33 cellular contexts compared by ENCODE assay signal in genomic region chr20:1473821-1474220, GRCh38. TPM values are rescaled to one million over a fixed set of nuclear protein-coding genes. Genes with fewer than 3 reads are reported as not detected.
"Had no signal": no experiment of that assay in that cellular context is flagged by ENCODE, and none has a peak within 500 bp of the region (broad histone marks: within the 10 kb centered on the region; RNA-seq: fewer than 3 reads in every experiment).

No MANE protein-coding gene starts in this region.

- DNase-seq: activated CD4-positive, alpha-beta T cell treated with anti-CD3 and anti-CD28 coated beads for 1 hour; activated CD4-positive, alpha-beta T cell treated with anti-CD3 and anti-CD28 coated beads for 48 hours; activated CD4-positive, alpha-beta T cell treated with anti-CD3 and anti-CD28 coated beads, Interleukin-2, amount 50 U/mL, for 48 hours; activated CD4-positive, CD25-positive, alpha-beta regulatory T cell; activated CD8-positive, alpha-beta memory T cell treated with anti-CD3 and anti-CD28 coated beads for 24 hours; activated CD8-positive, alpha-beta memory T cell treated with anti-CD3 and anti-CD28 coated beads, Interleukin-2, amount 10 ng/mL, durations not matched to agents 7 days and 5 days; activated CD8-positive, alpha-beta memory T cell treated with anti-CD3 and anti-CD28 coated beads, Interleukin-2, amount 50 U/mL, for 48 hours; activated gamma-delta T cell; activated naive CD4-positive, alpha-beta T cell treated with Interleukin-2 at 50 U/mL for 16 hours; activated naive CD8-positive, alpha-beta T cell treated with anti-CD3 and anti-CD28 coated beads, Interleukin-2, amount 10 ng/mL, durations not matched to agents 7 days and 5 days; activated T-cell treated with anti-CD3 and anti-CD28 coated beads, Interleukin-2, amount 50 U/mL, for 48 hours; body of pancreas; caudate nucleus; cerebellar nuclear complex; Karpas-422; MG63; NCI-H1048; NCI-H1105 treated with DMSO at 0.1 percent for 48 hours; NCI-H1694; NCI-H1930; NCI-H2081 treated with DMSO at 0.1 percent for 48 hours; NCI-H345; NCI-H524 treated with DMSO at 0.1 percent for 48 hours; Peyer's patch; Right ventricle myocardium superior; SW 1271; T-helper 1 cell; T-helper 2 cell; T-helper 9 cell; WERI-Rb-1 had no signal

- H3K4me3 Mint-ChIP-seq: activated CD8-positive, alpha-beta memory T cell treated with anti-CD3 and anti-CD28 coated beads, Interleukin-2, amount 10 ng/mL, durations not matched to agents 7 days and 5 days; activated naive CD4-positive, alpha-beta T cell treated with anti-CD3 and anti-CD28 coated beads, Interleukin-2, amount 50 U/mL, for 24 hours; activated naive CD8-positive, alpha-beta T cell treated with anti-CD3 and anti-CD28 coated beads, Interleukin-2, amount 10 ng/mL, durations not matched to agents 7 days and 5 days had no signal

- H3K27ac ChIP-seq: body of pancreas, WERI-Rb-1 had no signal

- H3K9me3 ChIP-seq: body of pancreas, MG63, Peyer's patch had no signal

- H3K27me3 ChIP-seq: body of pancreas, MG63, Peyer's patch had no signal

- FAIRE-seq: astrocyte had no signal

- H3K36me3 ChIP-seq: MG63, Peyer's patch, WERI-Rb-1 had no signal

- H3K9me3 Mint-ChIP-seq: activated naive CD4-positive, alpha-beta T cell treated with anti-CD3 and anti-CD28 coated beads, Interleukin-2, amount 50 U/mL, for 24 hours; activated naive CD8-positive, alpha-beta T cell treated with anti-CD3 and anti-CD28 coated beads, Interleukin-2, amount 10 ng/mL, durations not matched to agents 7 days and 5 days had no signal

- ATAC-seq: activated CD8-positive, alpha-beta memory T cell treated with anti-CD3 and anti-CD28 coated beads, Interleukin-2, amount 10 ng/mL, durations not matched to agents 7 days and 5 days; body of pancreas had no signal

- H3K4me3 ChIP-seq: body of pancreas, MG63, Peyer's patch had no signal

- H3K27ac Mint-ChIP-seq: activated CD8-positive, alpha-beta memory T cell treated with anti-CD3 and anti-CD28 coated beads, Interleukin-2, amount 10 ng/mL, durations not matched to agents 7 days and 5 days; activated naive CD4-positive, alpha-beta T cell treated with anti-CD3 and anti-CD28 coated beads, Interleukin-2, amount 50 U/mL, for 24 hours; activated naive CD8-positive, alpha-beta T cell treated with anti-CD3 and anti-CD28 coated beads, Interleukin-2, amount 10 ng/mL, durations not matched to agents 7 days and 5 days had no signal

- H3K4me1 Mint-ChIP-seq: activated CD8-positive, alpha-beta memory T cell treated with anti-CD3 and anti-CD28 coated beads, Interleukin-2, amount 10 ng/mL, durations not matched to agents 7 days and 5 days; activated naive CD4-positive, alpha-beta T cell treated with anti-CD3 and anti-CD28 coated beads, Interleukin-2, amount 50 U/mL, for 24 hours had no signal

- H3K36me3 Mint-ChIP-seq: activated CD8-positive, alpha-beta memory T cell treated with anti-CD3 and anti-CD28 coated beads, Interleukin-2, amount 10 ng/mL, durations not matched to agents 7 days and 5 days; activated naive CD4-positive, alpha-beta T cell treated with anti-CD3 and anti-CD28 coated beads, Interleukin-2, amount 50 U/mL, for 24 hours; activated naive CD8-positive, alpha-beta T cell treated with anti-CD3 and anti-CD28 coated beads, Interleukin-2, amount 10 ng/mL, durations not matched to agents 7 days and 5 days had no signal

RNA-seq across cellular contexts. Expression of gene SIRPB2, which starts 17.4 kb away (rescaled TPM):
- total RNA-seq: activated CD8-positive, alpha-beta memory T cell treated with anti-CD3 and anti-CD28 coated beads, Interleukin-2, amount 10 ng/mL, durations not matched to agents 7 days and 5 days; activated naive CD8-positive, alpha-beta T cell treated with anti-CD3 and anti-CD28 coated beads, Interleukin-2, amount 10 ng/mL, durations not matched to agents 7 days and 5 days; astrocyte; NCI-H460 had no signal
